In the genomic region with DNA sequence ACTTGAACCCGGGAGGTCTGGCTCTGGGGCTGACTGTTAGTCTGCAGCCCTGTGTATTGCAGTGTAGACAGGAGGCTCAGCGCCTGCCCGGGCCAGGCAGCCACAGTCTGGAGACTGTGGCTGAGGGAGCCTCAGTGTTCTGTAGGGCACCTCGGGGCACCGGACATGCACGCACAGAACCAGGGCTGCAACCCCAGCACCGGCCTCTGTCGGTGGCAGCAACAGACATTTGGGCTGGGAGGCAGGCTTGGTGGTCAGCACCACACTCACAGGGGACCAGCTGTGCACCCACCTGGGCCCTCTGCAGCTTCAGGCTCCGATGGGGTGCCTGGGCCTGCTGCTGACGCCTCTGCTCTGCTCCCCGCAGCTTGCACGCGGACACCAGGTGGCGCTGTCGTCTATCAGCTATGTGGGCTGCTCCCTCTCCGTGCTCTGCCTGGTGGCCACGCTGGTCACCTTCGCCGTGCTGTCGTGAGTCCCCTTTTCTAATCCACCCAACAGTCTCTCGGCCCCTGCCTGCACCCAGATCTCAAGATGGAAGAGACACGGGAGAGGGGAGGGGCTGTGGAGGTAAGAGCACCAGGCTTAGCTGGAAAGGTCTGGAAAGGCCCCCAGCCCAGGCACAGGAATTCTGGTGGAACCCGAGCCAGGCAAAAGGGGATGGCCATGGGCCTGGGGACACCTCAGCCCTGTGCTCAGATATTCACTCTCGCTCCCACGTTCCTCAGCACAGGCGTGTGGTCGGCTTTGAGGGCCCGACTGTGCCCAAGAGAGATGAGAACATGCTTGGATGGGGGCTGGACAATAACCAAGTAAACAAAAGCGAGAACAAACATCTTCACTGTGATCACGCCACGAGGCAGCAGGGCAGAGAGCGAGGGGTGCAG, we compare ENCODE assay signal across 1 cellular context.
TF ChIP-seq lines count a peak whose summit lies in the region.

No MANE protein-coding gene starts in this region.

TF ChIP-seq in neural cell, 6 proteins besides CTCF, POLR2A, EP300 and RAD21 (continued from another document):
- TF ChIP-seq REST (IDR thresholded peaks at IDR 0.05; ENCODE audit: borderline replicate concordance): no peak
